Comparison of ENCODE assay signal across 13 cellular contexts in genomic region chr5:116858705-116859333, GRCh38.
"Had no signal": no experiment of that assay in that cellular context is flagged by ENCODE, and none has a peak within 500 bp of the region (broad histone marks: within the 10 kb centered on the region; RNA-seq: fewer than 3 reads in every experiment).

No MANE protein-coding gene starts in this region.

- H3K9me3 ChIP-seq: sigmoid colon had no signal

- H3K27me3 ChIP-seq: sigmoid colon had no signal

- ATAC-seq: activated naive CD4-positive, alpha-beta T cell treated with anti-CD3 and anti-CD28 coated beads, Interleukin-2, amount 50 U/mL, for 72 hours; left ventricle myocardium superior; naive thymus-derived CD8-positive, alpha-beta T cell had no signal

- H3K36me3 ChIP-seq: sigmoid colon had no signal

- H3K4me3 ChIP-seq: sigmoid colon had no signal

- H3K27ac ChIP-seq: sigmoid colon had no signal

- DNase-seq: activated CD4-positive, alpha-beta T cell treated with anti-CD3 and anti-CD28 coated beads, Interleukin-2, amount 50 U/mL, for 4 hours; activated gamma-delta T cell; amniotic stem cell; central memory CD4-positive, alpha-beta T cell; erythroblast; head of caudate nucleus; kidney glomerular epithelial cell; left ventricle myocardium superior; naive thymus-derived CD8-positive, alpha-beta T cell; sigmoid colon; stimulated activated CD8-positive, alpha-beta memory T cell treated with anti-CD3 and anti-CD28 coated beads, Interleukin-4, amount 100 ng/mL, for 48 hours; stimulated activated naive CD4-positive, alpha-beta T cell had no signal
